ENCODE assay signal across 15 cellular contexts in genomic region chr2:191926671-191927070, GRCh38.
A peak's percentile ranks its signal among the peaks of the same experiment; 100 is the strongest.
DNase-seq lines count a peak whose midpoint lies in the region; ATAC-seq, FAIRE-seq and TF ChIP-seq lines count a peak whose summit lies in the region.
"Had no signal": no experiment of that assay in that cellular context is flagged by ENCODE, and none has a peak within 500 bp of the region (broad histone marks: within the 10 kb centered on the region; RNA-seq: fewer than 3 reads in every experiment).

No MANE protein-coding gene starts in this region.

- H3K4me3 ChIP-seq in Panc1 (ENCODE audit: low read depth in 2 of 2, low read length in 2 of 2) (no peak overlapping the region), mesenchymal stem cell (ENCODE audit: insufficient read depth in 1 of 2, low read depth in 1 of 2, low read length in 2 of 2) (no peak overlapping the region)
- H3K4me3 ChIP-seq: SJSA1 had no signal

- no peak overlapping the region for H2BK120ac ChIP-seq in mesenchymal stem cell (ENCODE audit: low read depth, low read length)

- no peak overlapping the region for H3K27ac Mint-ChIP-seq in T-helper 17 cell
- H3K27ac Mint-ChIP-seq: CD4-positive, CD25-positive, alpha-beta regulatory T cell; T-helper 1 cell treated with Interleukin-12 subunit alpha and Interleukin-12 subunit beta and Interleukin-4 antibody, amounts not matched to agents 30 μg/mL and 1 μg/mL, for 36 hours had no signal

- H3K4me1 Mint-ChIP-seq in T-helper 17 cell = no peaks in the 10 kb centered on the region
- H3K4me1 Mint-ChIP-seq: CD4-positive, CD25-positive, alpha-beta regulatory T cell had no signal

- H2BK5ac ChIP-seq in mesenchymal stem cell (ENCODE audit: low read depth, low read length, poor library complexity, severe bottlenecking) = no peak overlapping the region

- POLR2A ChIA-PET in Panc1 (lab: Charles Lee) = no interaction called here

- no peak overlapping the region for H2AK5ac ChIP-seq in mesenchymal stem cell (ENCODE audit: low read length, severe bottlenecking)

- no peak overlapping the region for H3K4ac ChIP-seq in mesenchymal stem cell (ENCODE audit: low read depth in 1 of 2, low read length in 2 of 2)

- H3K79me1 ChIP-seq in mesenchymal stem cell (replicated peaks; ENCODE audit: low read length, poor library complexity, severe bottlenecking) = no peaks in the 10 kb centered on the region

- CTCF ChIA-PET in Panc1 (lab: Charles Lee) = no interaction called here

- H2AFZ ChIP-seq in mesenchymal stem cell (ENCODE audit: low read depth, low read length) = no peak overlapping the region

- H2BK15ac ChIP-seq in mesenchymal stem cell (ENCODE audit: low read depth, poor library complexity, severe bottlenecking) = no peak overlapping the region

- no peak overlapping the region for H2BK12ac ChIP-seq in mesenchymal stem cell (ENCODE audit: low read length in 2 of 2)

- H3K9ac ChIP-seq in mesenchymal stem cell (ENCODE audit: low read length) = no peak overlapping the region

- H3K9me3 ChIP-seq in Panc1 (ENCODE audit: control insufficient read depth, insufficient read depth, low read depth, low read length) (no peaks in the 10 kb centered on the region), mesenchymal stem cell (ENCODE audit: control insufficient read depth, low read length) (no peaks in the 10 kb centered on the region), T-helper 17 cell (ENCODE audit: control insufficient read depth, low read length, poor library complexity, severe bottlenecking) (no peaks in the 10 kb centered on the region)
- H3K9me3 ChIP-seq: SJSA1 had no signal

- ATAC-seq in GM21390 (IDR thresholded peaks at IDR 0.05; ENCODE audit: unreplicated experiment) = peak; percentile 29
- ATAC-seq in Panc1 = no peak
- no peak for ATAC-seq in GM18505 (IDR thresholded peaks at IDR 0.05; ENCODE audit: unreplicated experiment)
- no peak for ATAC-seq in GM19395 (IDR thresholded peaks at IDR 0.05; ENCODE audit: unreplicated experiment)
- no peak for ATAC-seq in T-helper 17 cell
- ATAC-seq: Right ventricle myocardium inferior had no signal

- no peak overlapping the region for H3K4me3 Mint-ChIP-seq in T-helper 17 cell
- H3K4me3 Mint-ChIP-seq: CD4-positive, CD25-positive, alpha-beta regulatory T cell; T-helper 1 cell treated with Interleukin-12 subunit alpha and Interleukin-12 subunit beta and Interleukin-4 antibody, amounts not matched to agents 30 μg/mL and 1 μg/mL, for 36 hours had no signal

- FAIRE-seq in GM12891 (lab: Jason Lieb, UNC) = peak; percentile 57

- TF ChIP-seq POLR2A in GM12891 (IDR thresholded peaks at IDR 0.05; ENCODE audit: low read depth, low read length) (no peak), GM18505 (IDR thresholded peaks at IDR 0.05; ENCODE audit: borderline replicate concordance, extremely low read depth, insufficient read depth, insufficient read length) (no peak)

- no CpG with 5 or more reads among the region's 1 CpG for WGBS in mesenchymal stem cell

- H3K27me3 Mint-ChIP-seq in T-helper 17 cell = peaks cover 36% of the 10 kb centered on the region
- H3K27me3 Mint-ChIP-seq: CD4-positive, CD25-positive, alpha-beta regulatory T cell had no signal

- H3K4me2 ChIP-seq in mesenchymal stem cell (ENCODE audit: low read length, poor library complexity, severe bottlenecking) = no peak overlapping the region

- no peak overlapping the region for H3K23ac ChIP-seq in mesenchymal stem cell (ENCODE audit: low read length in 2 of 2)

- no peak overlapping the region for H3K14ac ChIP-seq in mesenchymal stem cell (ENCODE audit: low read length in 2 of 2)

- H3K18ac ChIP-seq in mesenchymal stem cell (ENCODE audit: low read depth in 1 of 2, low read length in 2 of 2) = no peak overlapping the region

- DNase-seq in GM12891 (ENCODE audit: insufficient read length, low spot score) = no peak
- no peak for DNase-seq in Panc1 (ENCODE audit: low read depth, low spot score)
- no peak for DNase-seq in mesenchymal stem cell
- no peak for DNase-seq in T-helper 17 cell
- DNase-seq: CD4-positive, CD25-positive, alpha-beta regulatory T cell; KG1; NCI-H1436 treated with DMSO at 0.1 percent for 48 hours; NCI-H1930 had no signal

- H3K4me1 ChIP-seq in Panc1 (ENCODE audit: control insufficient read depth, insufficient read depth, low read length) (peaks cover 12% of the 10 kb centered on the region), mesenchymal stem cell (ENCODE audit: control insufficient read depth, insufficient read depth, low read depth, low read length) (peaks cover 4% of the 10 kb centered on the region)

- no peak overlapping the region for H4K8ac ChIP-seq in mesenchymal stem cell (ENCODE audit: low read length)

- H3K36me3 Mint-ChIP-seq in T-helper 17 cell (ENCODE audit: low read depth) = no peaks in the 10 kb centered on the region
- H3K36me3 Mint-ChIP-seq: CD4-positive, CD25-positive, alpha-beta regulatory T cell had no signal

- H4K91ac ChIP-seq in mesenchymal stem cell (ENCODE audit: low read length) = no peak overlapping the region

- no peaks in the 10 kb centered on the region for H3K27me3 ChIP-seq in Panc1 (ENCODE audit: control insufficient read depth, insufficient read depth, low read length)
- H3K27me3 ChIP-seq in mesenchymal stem cell (ENCODE audit: control insufficient read depth in 1 of 2, insufficient read depth in 1 of 2, low read length in 2 of 2) = no peaks in the 10 kb centered on the region
- H3K27me3 ChIP-seq: SJSA1 had no signal

- intact Hi-C loops in Panc1 (cut with micrococcal nuclease; ENCODE audit: unreplicated experiment) = no loop called here

- H3K36me3 ChIP-seq in Panc1 (ENCODE audit: control insufficient read depth, insufficient read depth, low read length) (no peaks in the 10 kb centered on the region), mesenchymal stem cell (ENCODE audit: control insufficient read depth in 1 of 2, insufficient read depth in 2 of 2, low read depth in 1 of 2, low read length in 2 of 2) (no peaks in the 10 kb centered on the region)
- H3K36me3 ChIP-seq: SJSA1 had no signal

- TF ChIP-seq CTCF in Panc1 (IDR thresholded peaks at IDR 0.05) = no peak

- H3K27ac ChIP-seq in Panc1 (ENCODE audit: low read length) = peak overlapping the region; percentile 76; the same call in 1 of the 2 replicates
- H3K27ac ChIP-seq in mesenchymal stem cell (ENCODE audit: low read length, poor library complexity, severe bottlenecking) = peak overlapping the region; percentile 51
- H3K27ac ChIP-seq: HL-60, SJSA1 had no signal

- in situ Hi-C loops in Panc1 (cut with HindIII; ENCODE audit: low pct_unique_long_range_greater_than_20kb, low sequenced_read_pairs) = no loop called here

- no TSS peak for BruUV-seq in Panc1 (replicated peaks; lab: Mats Ljungman, UMichigan)

TF ChIP-seq in GM12891, 5 proteins besides CTCF, POLR2A, EP300 and RAD21:
- no peak for TF ChIP-seq PAX5 (IDR thresholded peaks at IDR 0.05; ENCODE audit: insufficient read depth, low read length, severe bottlenecking)
- TF ChIP-seq SPI1 (IDR thresholded peaks at IDR 0.05; ENCODE audit: low read depth, low read length) = no peak
- no peak for TF ChIP-seq POLR2AphosphoS5 (IDR thresholded peaks at IDR 0.05; ENCODE audit: low read depth, low read length)
- no peak for TF ChIP-seq POU2F2 (IDR thresholded peaks at IDR 0.05; ENCODE audit: low read depth, low read length)
- TF ChIP-seq TAF1 (IDR thresholded peaks at IDR 0.05; ENCODE audit: low read depth, low read length) = no peak
TF ChIP-seq in GM12891: peak in this region for 0.
